8 cellular contexts compared by ENCODE assay signal in genomic region chr19:11345122-11345752, GRCh38. TPM values are rescaled to one million over a fixed set of nuclear protein-coding genes. Genes with fewer than 3 reads are reported as not detected.
DNase-seq lines count a peak whose midpoint lies in the region; ATAC-seq and TF ChIP-seq lines count a peak whose summit lies in the region.

No MANE protein-coding gene starts in this region.

- H3K27ac Mint-ChIP-seq in stimulated activated effector memory CD8-positive, alpha-beta T cell treated with anti-CD3 and anti-CD28 coated beads, Interleukin-12 subunit alpha, Interleukin-12 subunit beta, amount 100 ng/mL, for 72 hours = peak overlapping the region; percentile 99

- no peaks in the 10 kb centered on the region for H3K27me3 ChIP-seq in SJSA1 (replicated peaks)

- no peak for TF ChIP-seq CTCF in foreskin fibroblast (IDR thresholded peaks at IDR 0.05; ENCODE audit: low read depth, low read length)

- DNase-seq in DMS53 (lab: John Stamatoyannopoulos, UW) (peak; percentile 57), DMS53 treated with DMSO at 0.1 percent for 48 hours (lab: John Stamatoyannopoulos, UW; ENCODE audit: unreplicated experiment) (no peak), SJSA1 (ENCODE audit: low read depth in 1 of 2, low spot score in 2 of 2) (no peak), foreskin fibroblast (peak in 1 of 2 donors; percentile 25), germinal center (ENCODE audit: low spot score) (no peak), HCEC 1CT (no peak)
- no peak for DNase-seq in stimulated activated effector memory CD8-positive, alpha-beta T cell treated with anti-CD3 and anti-CD28 coated beads, Interleukin-12 subunit alpha, Interleukin-12 subunit beta, amount 100 ng/mL, for 72 hours (ENCODE audit: low spot score in 2 of 2)

- peaks cover 24% of the 10 kb centered on the region for H3K36me3 Mint-ChIP-seq in stimulated activated effector memory CD8-positive, alpha-beta T cell treated with anti-CD3 and anti-CD28 coated beads, Interleukin-12 subunit alpha, Interleukin-12 subunit beta, amount 100 ng/mL, for 72 hours

- peaks cover 31% of the 10 kb centered on the region for H3K4me1 ChIP-seq in SJSA1 (replicated peaks)

- H3K36me3 ChIP-seq in SJSA1 = peaks cover 6% of the 10 kb centered on the region

- peak overlapping the region; percentile 99 for H3K4me3 Mint-ChIP-seq in stimulated activated effector memory CD8-positive, alpha-beta T cell treated with anti-CD3 and anti-CD28 coated beads, Interleukin-12 subunit alpha, Interleukin-12 subunit beta, amount 100 ng/mL, for 72 hours

- peaks cover 40% of the 10 kb centered on the region for H3K4me1 Mint-ChIP-seq in stimulated activated effector memory CD8-positive, alpha-beta T cell treated with anti-CD3 and anti-CD28 coated beads, Interleukin-12 subunit alpha, Interleukin-12 subunit beta, amount 100 ng/mL, for 72 hours

- no peak overlapping the region for H3K27ac ChIP-seq in SJSA1

- peaks cover 9% of the 10 kb centered on the region for H3K9me3 ChIP-seq in SJSA1 (replicated peaks)

- H3K4me3 ChIP-seq in SJSA1 = peak overlapping the region; percentile 51
- peak overlapping the region; percentile 90 to 91 for H3K4me3 ChIP-seq in foreskin fibroblast (ENCODE audit: low read depth in 1 of 2, low read length in 2 of 2)

- ATAC-seq in stimulated activated effector memory CD8-positive, alpha-beta T cell treated with anti-CD3 and anti-CD28 coated beads, Interleukin-12 subunit alpha, Interleukin-12 subunit beta, amount 100 ng/mL, for 72 hours = no peak
- ATAC-seq in GM18861 (IDR thresholded peaks at IDR 0.05; ENCODE audit: unreplicated experiment) = no peak

- H3K9me3 Mint-ChIP-seq in stimulated activated effector memory CD8-positive, alpha-beta T cell treated with anti-CD3 and anti-CD28 coated beads, Interleukin-12 subunit alpha, Interleukin-12 subunit beta, amount 100 ng/mL, for 72 hours = peaks cover 4% of the 10 kb centered on the region

RNA-seq across cellular contexts. Expression of gene TMEM205, which starts 0.8 kb away (rescaled TPM):
- 113 and 138 TPM in 2 replicates for total RNA-seq in SJSA1 (2014; rRNA removed; shearing (Covaris generic))

RNA-seq across cellular contexts. Expression of gene CCDC159, which starts 1.1 kb away (rescaled TPM):
- 5.1 and 7.3 TPM in 2 replicates for total RNA-seq in SJSA1 (2014; rRNA removed; shearing (Covaris generic))

RNA-seq across cellular contexts. Expression of gene RAB3D, which starts 5.8 kb away (rescaled TPM):
- 0.38 and 1.4 TPM in 2 replicates for total RNA-seq in SJSA1 (2014; rRNA removed; shearing (Covaris generic))

RNA-seq across cellular contexts. Expression of gene PLPPR2, which starts 10.0 kb away (rescaled TPM):
- 22.3 and 22.5 TPM in 2 replicates for total RNA-seq in SJSA1 (2014; rRNA removed; shearing (Covaris generic))

RNA-seq across cellular contexts. Expression of gene SWSAP1, which starts 29.2 kb away (rescaled TPM):
- total RNA-seq in SJSA1 (2014; rRNA removed; shearing (Covaris generic)) = 0.38 and 0.79 TPM in 2 replicates
